ENCODE assay signal across 13 cellular contexts in the genomic region with DNA sequence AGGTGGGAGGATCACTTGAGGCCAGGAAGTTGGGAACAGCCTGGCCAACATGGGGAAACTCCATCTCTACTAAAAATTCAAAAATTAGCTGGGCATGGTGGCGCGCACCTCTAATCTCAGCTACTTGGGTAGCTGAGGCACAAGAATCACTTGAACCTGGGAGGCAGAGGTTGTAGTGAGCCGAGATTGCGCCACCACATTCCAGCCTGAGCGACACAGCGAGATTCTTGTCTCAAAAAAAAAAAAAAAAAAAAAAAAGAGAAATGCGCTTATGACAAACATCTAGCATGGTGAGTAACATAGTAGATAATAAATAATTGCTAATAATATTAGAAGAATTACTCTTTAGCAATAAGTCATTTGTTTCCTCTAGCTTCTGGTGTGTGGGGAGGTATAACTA. TPM values are rescaled to one million over a fixed set of nuclear protein-coding genes. Genes with fewer than 3 reads are reported as not detected.
A peak's percentile ranks its signal among the peaks of the same experiment; 100 is the strongest.
DNase-seq lines count a peak whose midpoint lies in the region; ATAC-seq and TF ChIP-seq lines count a peak whose summit lies in the region.
"Had no signal": no experiment of that assay in that cellular context is flagged by ENCODE, and none has a peak within 500 bp of the region (broad histone marks: within the 10 kb centered on the region; RNA-seq: fewer than 3 reads in every experiment).

No MANE protein-coding gene starts in this region.

- in situ Hi-C loops in Panc1 (cut with HindIII; ENCODE audit: low pct_unique_long_range_greater_than_20kb, low sequenced_read_pairs) = no loop called here

- H3K4me3 ChIP-seq in Panc1 (ENCODE audit: low read depth in 2 of 2, low read length in 2 of 2) (no peak overlapping the region), choroid plexus epithelial cell (ENCODE audit: low read depth, low read length) (no peak overlapping the region), mesodermal cell (ENCODE audit: extremely low read depth, insufficient read depth, low read length, poor library complexity, severe bottlenecking) (no peak overlapping the region), thyroid gland (replicated peaks in 1 of 3) (no peak overlapping the region)

- H3K27me3 ChIP-seq in Panc1 (ENCODE audit: control insufficient read depth, insufficient read depth, low read length) = no peaks in the 10 kb centered on the region
- H3K27me3 ChIP-seq in thyroid gland = no peaks in the 10 kb centered on the region

- intact Hi-C loops in Panc1 (cut with micrococcal nuclease; ENCODE audit: unreplicated experiment) (loop anchor here (5.0 to 10.0 kb wide), 2 partner anchors 37 to 89 kb away; a partner anchor contains a TSS), thyroid gland (cut with DNase I) (no loop called here), posterior cingulate gyrus (cut with DNase I) (no loop called here)

- TF ChIP-seq CTCF in Panc1 (IDR thresholded peaks at IDR 0.05) (no peak), choroid plexus epithelial cell (conservative IDR thresholded peaks at IDR 0.05; ENCODE audit: low read depth, low read length) (no peak), thyroid gland (IDR thresholded peaks at IDR 0.05) (no peak)

- no peak for TF ChIP-seq POLR2A in thyroid gland (IDR thresholded peaks at IDR 0.05)

- peak overlapping the region; percentile 100 for H3K27ac ChIP-seq in Panc1 (ENCODE audit: low read length)
- H3K27ac ChIP-seq in mesodermal cell (ENCODE audit: low read depth, low read length, severe bottlenecking) = peak overlapping the region; percentile 98
- peak overlapping the region; percentile 92 to 96 (median 96) for H3K27ac ChIP-seq in thyroid gland

- 94 to 100% methylated on average over 2 of the region's 7 CpGs for WGBS in mesodermal cell (ENCODE audit: insufficient coverage in 2 of 2), 2 experiments
- WGBS in thyroid gland, 2 donors = 87 to 91% methylated on average over 7 of the region's 7 CpGs

- ATAC-seq in Panc1 = no peak

- H3K4me1 ChIP-seq in Panc1 (ENCODE audit: control insufficient read depth, insufficient read depth, low read length) (peaks cover 98% of the 10 kb centered on the region), mesodermal cell (ENCODE audit: control insufficient read depth, insufficient read depth, low read length, poor library complexity, severe bottlenecking) (peaks cover 69% of the 10 kb centered on the region), thyroid gland (peaks cover 66% of the 10 kb centered on the region in 2 donors)

- CTCF ChIA-PET in Panc1 (lab: Charles Lee) = interaction anchor here (1.3 kb wide), 1 partner anchor 38 kb away, joined by 3 read pairs; no protein-coding TSS in a partner anchor

- no TSS peak for BruUV-seq in Panc1 (replicated peaks; lab: Mats Ljungman, UMichigan)

- POLR2A ChIA-PET in Panc1 (lab: Charles Lee) = no interaction called here

- H3K36me3 ChIP-seq in Panc1 (ENCODE audit: control insufficient read depth, insufficient read depth, low read length) = no peaks in the 10 kb centered on the region
- peaks cover 4% of the 10 kb centered on the region for H3K36me3 ChIP-seq in mesodermal cell (ENCODE audit: control insufficient read depth, insufficient read depth, low read length)
- H3K36me3 ChIP-seq in thyroid gland = no peaks in the 10 kb centered on the region

- H3K9me3 ChIP-seq in Panc1 (ENCODE audit: control insufficient read depth, insufficient read depth, low read depth, low read length) = no peaks in the 10 kb centered on the region
- no peaks in the 10 kb centered on the region for H3K9me3 ChIP-seq in mesodermal cell (ENCODE audit: control insufficient read depth, low read length)
- no peaks in the 10 kb centered on the region for H3K9me3 ChIP-seq in thyroid gland

- DNase-seq in Panc1 (ENCODE audit: low read depth, low spot score) (no peak), choroid plexus epithelial cell (ENCODE audit: low read depth) (peak; percentile 51), thyroid gland (no peak), OCI-M2 (lab: John Stamatoyannopoulos, UW; ENCODE audit: unreplicated experiment) (no peak), LoVo (ENCODE audit: low spot score) (no peak), posterior cingulate gyrus (no peak), NCI-H1092 (lab: John Stamatoyannopoulos, UW) (no peak)
- DNase-seq: activated CD4-positive, alpha-beta T cell treated with anti-CD3 and anti-CD28 coated beads, Interleukin-2, amount 50 U/mL, for 4 hours; CD4-positive, alpha-beta T cell; NCI-H1092 treated with DMSO at 0.1 percent for 48 hours; NCI-H2227 treated with DMSO at 0.1 percent for 48 hours had no signal

RNA-seq across cellular contexts. Expression of a gene that starts 25.9 kb away (rescaled TPM):
- 49.9 TPM for total RNA-seq in Panc1 (2021; ENCODE audit: unreplicated experiment)
- 30.4 TPM for polyA plus RNA-seq in Panc1 (2012; ENCODE audit: insufficient read length)
- 19.5 TPM for polyA plus RNA-seq in mesodermal cell (2013, experiment 1 of 2)
- polyA plus RNA-seq in mesodermal cell (2013, experiment 2 of 2) = 16.2 TPM
- 10 to 100 TPM; 15.2 to 28.2 (median 26.4) TPM for total RNA-seq in thyroid gland
- total RNA-seq: OCI-LY7 had no signal
